Comparison of ENCODE assay signal across 19 cellular contexts in the genomic region with DNA sequence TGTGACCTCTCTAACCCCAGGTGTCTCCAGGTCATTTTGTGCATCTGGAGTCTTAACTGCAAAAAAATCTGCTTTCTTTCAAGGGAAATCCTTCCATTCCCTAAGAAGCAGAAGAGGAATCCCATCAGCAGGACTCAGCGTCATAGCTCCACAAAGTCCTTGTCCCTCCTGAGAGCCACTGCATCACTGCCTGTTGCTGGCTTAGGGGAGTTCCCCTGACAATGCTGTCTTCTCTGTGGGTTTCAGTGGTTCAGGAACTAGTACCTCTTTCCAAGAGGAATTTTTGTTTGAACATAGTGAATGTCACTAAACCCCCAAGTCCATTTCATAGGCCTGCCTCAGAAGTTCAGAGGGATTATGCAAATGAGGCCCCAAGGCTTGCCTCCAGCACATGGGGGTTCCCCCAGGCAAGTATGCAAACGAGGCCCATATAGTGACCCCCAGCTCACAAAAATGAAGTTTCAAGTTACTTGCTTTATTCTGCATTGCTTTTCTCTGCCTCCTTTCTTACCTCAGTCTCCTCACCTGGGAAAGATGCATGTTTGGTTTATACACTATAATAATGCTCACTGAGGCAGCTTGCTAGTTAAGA.
DNase-seq lines count a peak whose midpoint lies in the region; ATAC-seq and TF ChIP-seq lines count a peak whose summit lies in the region.
"Had no signal": no experiment of that assay in that cellular context is flagged by ENCODE, and none has a peak within 500 bp of the region (broad histone marks: within the 10 kb centered on the region; RNA-seq: fewer than 3 reads in every experiment).

No MANE protein-coding gene starts in this region.

- CTCF ChIA-PET in naive thymus-derived CD4-positive, alpha-beta T cell (lab: Charles Lee), result no interaction called here

- H3K4me3 Mint-ChIP-seq in naive thymus-derived CD4-positive, alpha-beta T cell, result no peak overlapping the region
- no peak overlapping the region for H3K4me3 Mint-ChIP-seq in naive thymus-derived CD8-positive, alpha-beta T cell
- H3K4me3 Mint-ChIP-seq: stimulated activated effector memory CD8-positive, alpha-beta T cell treated with anti-CD3 and anti-CD28 coated beads, Interleukin-12 subunit alpha, Interleukin-12 subunit beta, amount 100 ng/mL, for 72 hours; T-cell had no signal

- peak; percentile 75 for ATAC-seq in GM18867 (IDR thresholded peaks at IDR 0.05; ENCODE audit: unreplicated experiment)
- peak; percentile 75 for ATAC-seq in GM21390 (IDR thresholded peaks at IDR 0.05; ENCODE audit: unreplicated experiment)
- ATAC-seq in HG02938 (IDR thresholded peaks at IDR 0.05; ENCODE audit: unreplicated experiment), result peak; percentile 64
- ATAC-seq in naive thymus-derived CD4-positive, alpha-beta T cell, result no peak
- ATAC-seq in naive thymus-derived CD8-positive, alpha-beta T cell, result no peak
- no peak for ATAC-seq in heart right ventricle
- ATAC-seq: gastrocnemius medialis; sciatic nerve; stimulated activated effector memory CD8-positive, alpha-beta T cell treated with anti-CD3 and anti-CD28 coated beads, Interleukin-12 subunit alpha, Interleukin-12 subunit beta, amount 100 ng/mL, for 72 hours; T-cell; upper lobe of right lung had no signal

- H3K27me3 ChIP-seq in SU-DHL-6 (ENCODE audit: low read length) (no peaks in the 10 kb centered on the region), heart right ventricle (no peaks in the 10 kb centered on the region)
- H3K27me3 ChIP-seq in naive thymus-derived CD4-positive, alpha-beta T cell (ENCODE audit: control insufficient read depth in 2 of 2, insufficient read depth in 2 of 2, low read length in 2 of 2), result no peaks in the 10 kb centered on the region
- H3K27me3 ChIP-seq: gastrocnemius medialis, neutrophil, upper lobe of right lung had no signal

- peak overlapping the region; percentile 38 for H3K4me2 ChIP-seq in SU-DHL-6 (ENCODE audit: low read depth, low read length, poor library complexity, severe bottlenecking)

- no peak overlapping the region for H3K4me3 ChIP-seq in SU-DHL-6 (ENCODE audit: insufficient read depth, low read length, poor library complexity, severe bottlenecking)
- no peak overlapping the region for H3K4me3 ChIP-seq in naive thymus-derived CD4-positive, alpha-beta T cell (ENCODE audit: low read length)
- H3K4me3 ChIP-seq in heart right ventricle, result no peak overlapping the region
- H3K4me3 ChIP-seq: gastrocnemius medialis, upper lobe of right lung had no signal

- no peak overlapping the region for H2AFZ ChIP-seq in SU-DHL-6 (ENCODE audit: low read depth, low read length, severe bottlenecking)

- H3K9me3 ChIP-seq in SU-DHL-6 (ENCODE audit: insufficient read depth, low read length) (no peaks in the 10 kb centered on the region), heart right ventricle (peaks cover 0 to 52% (median 8%) of the 10 kb centered on the region in 11 donors)
- peaks cover 0 to 6% (median 0%) of the 10 kb centered on the region in 3 experiments for H3K9me3 ChIP-seq in naive thymus-derived CD4-positive, alpha-beta T cell (ENCODE audit: control insufficient read depth in 2 of 3, low read length in 3 of 3)
- H3K9me3 ChIP-seq: gastrocnemius medialis, neutrophil, upper lobe of right lung had no signal

- H4K20me1 ChIP-seq in SU-DHL-6 (ENCODE audit: low read depth, low read length), result no peaks in the 10 kb centered on the region

- H3K27ac ChIP-seq in SU-DHL-6 (ENCODE audit: low read depth, low read length) (peak overlapping the region; percentile 81), heart right ventricle (no peak overlapping the region)
- no peak overlapping the region for H3K27ac ChIP-seq in naive thymus-derived CD4-positive, alpha-beta T cell (ENCODE audit: low read depth, low read length)
- H3K27ac ChIP-seq: gastrocnemius medialis, neutrophil, upper lobe of right lung had no signal

- H3K9ac ChIP-seq in SU-DHL-6 (ENCODE audit: low read length), result no peak overlapping the region

- H3K27me3 Mint-ChIP-seq in naive thymus-derived CD4-positive, alpha-beta T cell, result peaks cover 0 to 13% (median 0%) of the 10 kb centered on the region in 5 donors
- H3K27me3 Mint-ChIP-seq in naive thymus-derived CD8-positive, alpha-beta T cell, result peaks cover 0 to 29% (median 0%) of the 10 kb centered on the region in 5 donors

- intact Hi-C loops in naive thymus-derived CD4-positive, alpha-beta T cell (cut with micrococcal nuclease), result no loop called here
- intact Hi-C loops in heart right ventricle (cut with DNase I), result no loop called here

- DNase-seq in naive thymus-derived CD4-positive, alpha-beta T cell, result no peak
- no peak for DNase-seq in naive thymus-derived CD8-positive, alpha-beta T cell
- DNase-seq in heart right ventricle (no peak), D341Med (ENCODE audit: low spot score) (no peak)
- DNase-seq: activated CD4-positive, alpha-beta T cell treated with anti-CD3 and anti-CD28 coated beads for 1 hour; AML-193; gastrocnemius medialis; Karpas-422; NCI-H1417; stimulated activated CD4-positive, alpha-beta T cell treated with anti-CD3 and anti-CD28 coated beads, Interleukin-4, amount 100 ng/mL, for 4 hours; T-cell; upper lobe of right lung had no signal

- no peaks in the 10 kb centered on the region for H3K4me1 ChIP-seq in naive thymus-derived CD4-positive, alpha-beta T cell (ENCODE audit: control insufficient read depth in 2 of 2, insufficient read depth in 2 of 2, low read length in 2 of 2)
- no peaks in the 10 kb centered on the region for H3K4me1 ChIP-seq in heart right ventricle
- H3K4me1 ChIP-seq: gastrocnemius medialis, upper lobe of right lung had no signal

- POLR2A ChIA-PET in naive thymus-derived CD4-positive, alpha-beta T cell (lab: Charles Lee), result no interaction called here
- POLR2A ChIA-PET in naive thymus-derived CD8-positive, alpha-beta T cell (lab: Charles Lee), result no interaction called here

- H3F3A ChIP-seq in SU-DHL-6 (ENCODE audit: insufficient read depth), result no peaks in the 10 kb centered on the region

- H3K4me1 Mint-ChIP-seq in naive thymus-derived CD4-positive, alpha-beta T cell, result peaks cover 0 to 1% (median 0%) of the 10 kb centered on the region in 7 donors
- no peaks in the 10 kb centered on the region for H3K4me1 Mint-ChIP-seq in naive thymus-derived CD8-positive, alpha-beta T cell
- H3K4me1 Mint-ChIP-seq: stimulated activated effector memory CD8-positive, alpha-beta T cell treated with anti-CD3 and anti-CD28 coated beads, Interleukin-12 subunit alpha, Interleukin-12 subunit beta, amount 100 ng/mL, for 72 hours; T-cell had no signal

- H3K9me2 ChIP-seq in SU-DHL-6 (replicated peaks; ENCODE audit: insufficient read depth, low read length), result no peaks in the 10 kb centered on the region

- H3K36me3 Mint-ChIP-seq in naive thymus-derived CD4-positive, alpha-beta T cell, result peaks cover 0 to 13% (median 6%) of the 10 kb centered on the region in 5 donors
- H3K36me3 Mint-ChIP-seq in naive thymus-derived CD8-positive, alpha-beta T cell, result peaks cover 0 to 27% (median 3%) of the 10 kb centered on the region in 3 donors
- H3K36me3 Mint-ChIP-seq: stimulated activated effector memory CD8-positive, alpha-beta T cell treated with anti-CD3 and anti-CD28 coated beads, Interleukin-12 subunit alpha, Interleukin-12 subunit beta, amount 100 ng/mL, for 72 hours; T-cell had no signal

- peaks cover 18 to 46% (median 28%) of the 10 kb centered on the region in 11 donors for H3K9me3 Mint-ChIP-seq in naive thymus-derived CD4-positive, alpha-beta T cell
- peaks cover 10 to 60% (median 22%) of the 10 kb centered on the region in 9 donors for H3K9me3 Mint-ChIP-seq in naive thymus-derived CD8-positive, alpha-beta T cell

- WGBS in heart right ventricle, 2 donors, result 53 to 68% methylated on average over 2 of the region's 2 CpGs

- TF ChIP-seq CTCF in SU-DHL-6 (IDR thresholded peaks at IDR 0.05; ENCODE audit: insufficient read depth, low read length, poor library complexity, severe bottlenecking), result no peak
- TF ChIP-seq CTCF in heart right ventricle (IDR thresholded peaks at IDR 0.05), result no peak

- H3K36me3 ChIP-seq in SU-DHL-6 (ENCODE audit: low read length), result no peaks in the 10 kb centered on the region
- H3K36me3 ChIP-seq in naive thymus-derived CD4-positive, alpha-beta T cell (ENCODE audit: control insufficient read depth in 2 of 3, insufficient read depth in 3 of 3, low read length in 3 of 3), result no peaks in the 10 kb centered on the region
- no peaks in the 10 kb centered on the region for H3K36me3 ChIP-seq in heart right ventricle
- H3K36me3 ChIP-seq: gastrocnemius medialis, neutrophil, upper lobe of right lung had no signal

- no peak overlapping the region for H3K27ac Mint-ChIP-seq in naive thymus-derived CD4-positive, alpha-beta T cell
- H3K27ac Mint-ChIP-seq in naive thymus-derived CD8-positive, alpha-beta T cell, result no peak overlapping the region
- H3K27ac Mint-ChIP-seq: stimulated activated effector memory CD8-positive, alpha-beta T cell treated with anti-CD3 and anti-CD28 coated beads, Interleukin-12 subunit alpha, Interleukin-12 subunit beta, amount 100 ng/mL, for 72 hours; T-cell had no signal

- H3K79me2 ChIP-seq in SU-DHL-6 (ENCODE audit: insufficient read depth, low read length), result no peaks in the 10 kb centered on the region

Comparison
In these comparisons a context has a peak if more than half of its experiments do, and no peak if none do; other contexts are left out.
1. ATAC-seq: peak in GM18867 (single experiment), GM21390 (single experiment) and HG02938 (single experiment); none in naive thymus-derived CD4-positive, alpha-beta T cell (single experiment), naive thymus-derived CD8-positive, alpha-beta T cell (0 of 2) and heart right ventricle (0 of 8).